27 cellular contexts compared by ENCODE assay signal in the genomic region with DNA sequence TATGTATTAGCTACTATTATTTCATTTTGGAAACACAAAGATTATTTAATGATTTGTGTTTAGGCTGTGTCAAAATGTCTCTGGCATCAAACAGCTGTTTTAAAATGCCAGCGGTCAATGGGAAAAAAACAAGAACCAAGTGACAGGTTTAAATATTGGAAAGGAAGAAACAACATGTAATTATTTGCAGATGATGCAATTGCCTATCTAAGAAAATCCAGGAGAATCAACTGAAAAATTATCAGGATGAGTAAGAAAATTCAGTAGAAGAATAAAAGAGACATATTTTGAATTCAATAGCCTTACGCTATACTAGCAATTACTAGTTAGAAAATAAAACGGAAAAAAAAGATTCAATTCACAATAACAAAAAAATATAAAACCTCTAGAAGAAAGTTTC. TPM values are rescaled to one million over a fixed set of nuclear protein-coding genes. Genes with fewer than 3 reads are reported as not detected.
DNase-seq lines count a peak whose midpoint lies in the region; ATAC-seq, FAIRE-seq and TF ChIP-seq lines count a peak whose summit lies in the region.
"Had no signal": no experiment of that assay in that cellular context is flagged by ENCODE, and none has a peak within 500 bp of the region (broad histone marks: within the 10 kb centered on the region; RNA-seq: fewer than 3 reads in every experiment).

No MANE protein-coding gene starts in this region.

- CTCF ChIA-PET in HepG2 (lab: Yijun Ruan, JAX; ENCODE audit: low intra/inter-chr PET ratio, low total read pairs) (no interaction called here), K562 (lab: Yijun Ruan, JAX; ENCODE audit: low intra/inter-chr PET ratio) (no interaction called here)

- no peaks in the 10 kb centered on the region for H3K36me3 Mint-ChIP-seq in stimulated activated memory B cell treated with anti-CD40 and anti-IgM and Interleukin-4, amounts not matched to agents 10 μg/mL and 1 μg/mL and 100 μg/mL, for 72 hours
- H3K36me3 Mint-ChIP-seq: CD4-positive, CD25-positive, alpha-beta regulatory T cell had no signal

- H3K9me3 ChIP-seq in HepG2 (ENCODE audit: low read length) (no peaks in the 10 kb centered on the region), right lobe of liver (no peaks in the 10 kb centered on the region), Loucy (ENCODE audit: insufficient read depth, low read depth, low read length) (no peaks in the 10 kb centered on the region), K562 (replicated peaks; ENCODE audit: control insufficient read depth, insufficient read depth, low read depth, low read length) (no peaks in the 10 kb centered on the region)
- H3K9me3 ChIP-seq: BE2C, BLaER1 had no signal

- H3K4me3 Mint-ChIP-seq in stimulated activated memory B cell treated with anti-CD40 and anti-IgM and Interleukin-4, amounts not matched to agents 10 μg/mL and 1 μg/mL and 100 μg/mL, for 72 hours = no peak overlapping the region
- H3K4me3 Mint-ChIP-seq: CD14-positive monocyte; CD4-positive, alpha-beta memory T cell; CD4-positive, CD25-positive, alpha-beta regulatory T cell; CD8-positive, alpha-beta memory T cell had no signal

- no peaks in the 10 kb centered on the region for H4K20me1 ChIP-seq in HepG2 (ENCODE audit: insufficient read depth, low read length)
- no peaks in the 10 kb centered on the region for H4K20me1 ChIP-seq in Loucy (ENCODE audit: insufficient read depth, low read length, poor library complexity, severe bottlenecking)
- no peaks in the 10 kb centered on the region for H4K20me1 ChIP-seq in K562 (replicated peaks; ENCODE audit: control insufficient read depth, insufficient read depth, low read length)
- H4K20me1 ChIP-seq: BLaER1 had no signal

- POLR2A ChIA-PET in HepG2 (lab: Yijun Ruan, JAX) = no interaction called here
- POLR2A ChIA-PET in K562 (lab: Yijun Ruan, JAX) = no interaction called here

- BruUV-seq in HepG2 (replicated peaks; lab: Mats Ljungman, UMichigan) (no TSS peak), K562 (replicated peaks; lab: Mats Ljungman, UMichigan) (no TSS peak)

- H2AFZ ChIP-seq in HepG2 (ENCODE audit: low read length) = no peak overlapping the region
- H2AFZ ChIP-seq in Loucy (ENCODE audit: low read length) = no peak overlapping the region
- H2AFZ ChIP-seq in K562 (ENCODE audit: low read depth, low read length) = no peak overlapping the region

- no peak for TF ChIP-seq CTCF in HepG2 (CRISPR knock-in tag; IDR thresholded peaks at IDR 0.05)
- TF ChIP-seq CTCF in right lobe of liver (IDR thresholded peaks at IDR 0.05) = no peak
- TF ChIP-seq CTCF in Loucy (conservative IDR thresholded peaks at IDR 0.05; ENCODE audit: low read length) = no peak
- TF ChIP-seq CTCF in K562 (IDR thresholded peaks at IDR 0.05 in 2 of 3, conservative IDR thresholded peaks at IDR 0.05 in 1 of 3; ENCODE audit: insufficient read depth in 2 of 3, low read depth in 1 of 3, low read length in 3 of 3) = no peak

- H3K9me1 ChIP-seq in K562 (ENCODE audit: control insufficient read depth, insufficient read depth, low read length) = no peaks in the 10 kb centered on the region

- no peak overlapping the region for H3K27ac Mint-ChIP-seq in stimulated activated memory B cell treated with anti-CD40 and anti-IgM and Interleukin-4, amounts not matched to agents 10 μg/mL and 1 μg/mL and 100 μg/mL, for 72 hours

- DNase-seq in HepG2 (ENCODE audit: low spot score) = no peak
- DNase-seq in right lobe of liver = no peak
- DNase-seq in K562 (ENCODE audit: extremely low read depth in 1 of 4, low spot score in 3 of 4) = no peak
- no peak for DNase-seq in stimulated activated naive CD8-positive, alpha-beta T cell treated with anti-CD3 and anti-CD28 coated beads, Interleukin-15, Interleukin-2, amounts not matched to agents 100 U/mL and 50 U/mL, for 24 hours
- DNase-seq: 8988T; ACHN; BE2C; C1 segment of cervical spinal cord; CD4-positive, alpha-beta memory T cell; CD4-positive, CD25-positive, alpha-beta regulatory T cell; CD8-positive, alpha-beta memory T cell; COR-L47; DMS 273 treated with DMSO at 0.1 percent for 48 hours; DMS153; DMS53; DMS79; DND-41; EL; GDM1 had no signal

- no peak for TF ChIP-seq EP300 in HepG2 (IDR thresholded peaks at IDR 0.05; ENCODE audit: low read depth in 2 of 2, low read length in 2 of 2)
- TF ChIP-seq EP300 in HepG2 (CRISPR knock-in tag; IDR thresholded peaks at IDR 0.05; ENCODE audit: borderline replicate concordance) = no peak
- TF ChIP-seq EP300 in K562 (IDR thresholded peaks at IDR 0.05; ENCODE audit: low read length) = no peak

- H3F3A ChIP-seq in Loucy (ENCODE audit: low read depth) = peaks cover 8% of the 10 kb centered on the region; the same call in 1 of the 2 replicates

- H3K4me3 ChIP-seq in HepG2 (replicated peaks in 1 of 3; ENCODE audit: insufficient read depth in 1 of 3, low read depth in 2 of 3, low read length in 3 of 3) (no peak overlapping the region), right lobe of liver (no peak overlapping the region), Loucy (ENCODE audit: low read length, poor library complexity, severe bottlenecking) (no peak overlapping the region), K562 (no peak overlapping the region)
- H3K4me3 ChIP-seq: BLaER1, GM12878 had no signal

- H3K4me1 ChIP-seq in HepG2 (ENCODE audit: insufficient read depth, low read length) = no peaks in the 10 kb centered on the region
- no peaks in the 10 kb centered on the region for H3K4me1 ChIP-seq in right lobe of liver
- peaks cover 23% of the 10 kb centered on the region for H3K4me1 ChIP-seq in Loucy (ENCODE audit: insufficient read depth, low read length, poor library complexity, severe bottlenecking)
- H3K4me1 ChIP-seq in K562 (replicated peaks in 1 of 2; ENCODE audit: control insufficient read depth in 2 of 2, insufficient read depth in 2 of 2, low read length in 2 of 2) = peaks cover 0 to 17% of the 10 kb centered on the region in 2 experiments; a peak in 4 of 5 replicates
- H3K4me1 ChIP-seq: BLaER1 had no signal

- H3K27me3 Mint-ChIP-seq in stimulated activated memory B cell treated with anti-CD40 and anti-IgM and Interleukin-4, amounts not matched to agents 10 μg/mL and 1 μg/mL and 100 μg/mL, for 72 hours = peaks cover 18% of the 10 kb centered on the region
- H3K27me3 Mint-ChIP-seq: CD4-positive, alpha-beta memory T cell; CD4-positive, CD25-positive, alpha-beta regulatory T cell had no signal

- 96% methylated on average over 3 of the region's 3 CpGs for WGBS in HepG2 (ENCODE audit: low lambda C conversion rate)
- 82% methylated on average over 3 of the region's 3 CpGs for WGBS in right lobe of liver (ENCODE audit: insufficient coverage, low coverage, low lambda C conversion rate, missing lambda C conversion rate)
- WGBS in K562 (ENCODE audit: insufficient coverage, low coverage, missing lambda C conversion rate) = 92% methylated on average over 3 of the region's 3 CpGs

- intact Hi-C loops in HepG2 (cut with micrococcal nuclease; ENCODE audit: unreplicated experiment) = no loop called here
- intact Hi-C loops in right lobe of liver (cut with DNase I) = no loop called here
- intact Hi-C loops in K562 (cut with micrococcal nuclease) = no loop called here

- H3K9me3 Mint-ChIP-seq in stimulated activated memory B cell treated with anti-CD40 and anti-IgM and Interleukin-4, amounts not matched to agents 10 μg/mL and 1 μg/mL and 100 μg/mL, for 72 hours = no peaks in the 10 kb centered on the region
- H3K9me3 Mint-ChIP-seq: CD4-positive, CD25-positive, alpha-beta regulatory T cell; CD8-positive, alpha-beta memory T cell had no signal

- in situ Hi-C loops in HepG2 (cut with HindIII; ENCODE audit: extremely low pct_ligation_motif_present, low pct_unique_long_range_greater_than_20kb) = no loop called here
- in situ Hi-C loops in K562 (cut with MboI) = no loop called here

- H3K27me3 ChIP-seq in HepG2 (ENCODE audit: control insufficient read depth in 1 of 2, insufficient read depth in 2 of 2, low read length in 2 of 2) (no peaks in the 10 kb centered on the region), right lobe of liver (no peaks in the 10 kb centered on the region), Loucy (ENCODE audit: insufficient read depth, low read length, poor library complexity, severe bottlenecking) (no peaks in the 10 kb centered on the region), K562 (ENCODE audit: control insufficient read depth in 2 of 2, insufficient read depth in 2 of 2, low read length in 2 of 2) (no peaks in the 10 kb centered on the region)
- H3K27me3 ChIP-seq: BE2C, BLaER1 had no signal

- H3K9ac ChIP-seq in HepG2 (ENCODE audit: insufficient read depth, low read depth, low read length) (no peak overlapping the region), Loucy (ENCODE audit: low read depth, low read length, poor library complexity, severe bottlenecking) (no peak overlapping the region), K562 (ENCODE audit: insufficient read depth in 1 of 2, low read depth in 2 of 2, low read length in 2 of 2) (no peak overlapping the region)
- H3K9ac ChIP-seq: BLaER1 had no signal

- H3K9me2 ChIP-seq in Loucy (replicated peaks; ENCODE audit: low read depth, low read length) = no peaks in the 10 kb centered on the region

- no peak for FAIRE-seq in HepG2 (lab: Jason Lieb, UNC)
- no peak for FAIRE-seq in K562 (lab: Jason Lieb, UNC)
- FAIRE-seq: A204.1, GM12878, GM12892, GM18507 had no signal

- H3K27ac ChIP-seq in HepG2 (ENCODE audit: extremely low read length, insufficient read depth, low read length) (no peak overlapping the region), right lobe of liver (no peak overlapping the region), K562 (ENCODE audit: extremely low read depth, low read depth, low read length) (no peak overlapping the region)
- H3K27ac ChIP-seq: BLaER1 had no signal

- H3K4me1 Mint-ChIP-seq in stimulated activated memory B cell treated with anti-CD40 and anti-IgM and Interleukin-4, amounts not matched to agents 10 μg/mL and 1 μg/mL and 100 μg/mL, for 72 hours = no peaks in the 10 kb centered on the region

- ATAC-seq in HepG2 = no peak
- no peak for ATAC-seq in right lobe of liver
- no peak for ATAC-seq in K562
- no peak for ATAC-seq in stimulated activated naive CD8-positive, alpha-beta T cell treated with anti-CD3 and anti-CD28 coated beads, Interleukin-15, Interleukin-2, amounts not matched to agents 100 U/mL and 50 U/mL, for 24 hours
- ATAC-seq in stimulated activated memory B cell treated with anti-CD40 and anti-IgM and Interleukin-4, amounts not matched to agents 10 μg/mL and 1 μg/mL and 100 μg/mL, for 72 hours = no peak
- ATAC-seq: GM12878 had no signal

- H3K4me2 ChIP-seq in HepG2 (ENCODE audit: low read depth, low read length) (no peak overlapping the region), Loucy (ENCODE audit: low read depth, low read length, poor library complexity, severe bottlenecking) (peak overlapping the region; percentile 62), K562 (ENCODE audit: insufficient read depth, low read length) (no peak overlapping the region)
- H3K4me2 ChIP-seq: BLaER1 had no signal

- TF ChIP-seq POLR2A in HepG2 (IDR thresholded peaks at IDR 0.05; ENCODE audit: insufficient read depth in 1 of 2, low read depth in 2 of 2, low read length in 2 of 2) (no peak), right lobe of liver (IDR thresholded peaks at IDR 0.05) (no peak), K562 (conservative IDR thresholded peaks at IDR 0.05) (no peak)

- H3K36me3 ChIP-seq in HepG2 (replicated peaks in 1 of 2; ENCODE audit: control insufficient read depth in 1 of 2, insufficient read depth in 2 of 2, low read length in 2 of 2) (peaks cover 0 to 2% of the 10 kb centered on the region in 2 experiments; a peak in 1 of 5 replicates), right lobe of liver (no peaks in the 10 kb centered on the region), Loucy (ENCODE audit: insufficient read depth, low read length) (no peaks in the 10 kb centered on the region), K562 (ENCODE audit: control insufficient read depth, insufficient read depth, low read length) (no peaks in the 10 kb centered on the region; the same call in 2 of the 3 replicates)
- H3K36me3 ChIP-seq: BE2C, BLaER1 had no signal

- no peak for TF ChIP-seq RAD21 in HepG2 (CRISPR knock-in tag; IDR thresholded peaks at IDR 0.05)
- TF ChIP-seq RAD21 in K562 (CRISPR knock-in tag; conservative IDR thresholded peaks at IDR 0.05 in 1 of 2, IDR thresholded peaks at IDR 0.05 in 1 of 2) = no peak

- no peaks in the 10 kb centered on the region for H3K79me2 ChIP-seq in HepG2 (ENCODE audit: insufficient read depth, low read length)
- no peaks in the 10 kb centered on the region for H3K79me2 ChIP-seq in Loucy (ENCODE audit: insufficient read depth, low read length)
- H3K79me2 ChIP-seq in K562 (ENCODE audit: control insufficient read depth, insufficient read depth, low read length) = no peaks in the 10 kb centered on the region

RNA-seq across cellular contexts. Expression of gene HNRNPLL, which starts 51.6 kb away (rescaled TPM):
- total RNA-seq in HepG2 (2016; rRNA removed; fragmentation: Illumina TruSeq; extraction: Trizol) (91.9 and 103 TPM in 2 replicates), right lobe of liver (10 to 100 TPM in 5 of 6 experiments, 1 to 10 TPM in 1; 9.2 to 15.9 (median 13.9) TPM), K562 (2014; rRNA removed) (67.5 and 73.0 TPM in 2 replicates), K562 (2014; rRNA removed; fragmentation: Illumina TruSeq; extraction: Trizol) (86.9 and 102 TPM in 2 replicates), K562 (2015; rRNA removed; fragmentation: Illumina TruSeq; extraction: Trizol) (57.1 and 57.8 TPM in 2 replicates), K562 (2021) (85.4 and 94.0 TPM in 2 replicates)
- 52.7 and 54.6 TPM in 2 replicates for total RNA-seq in HepG2 (2016; cell fraction: cytosol; rRNA removed; fragmentation: Illumina TruSeq; extraction: Trizol; ENCODE audit: low read depth)
- total RNA-seq in HepG2 (2016; cell fraction: insoluble cytoplasmic fraction; rRNA removed; fragmentation: Illumina TruSeq; extraction: Trizol) = 92.9 and 108 TPM in 2 replicates
- total RNA-seq in HepG2 (2016; cell fraction: membrane; rRNA removed; fragmentation: Illumina TruSeq; extraction: Trizol) = 54.8 and 56.7 TPM in 2 replicates
- total RNA-seq in HepG2 (2016; cell fraction: nucleus; rRNA removed; fragmentation: Illumina TruSeq; extraction: Trizol) = 147 and 151 TPM in 2 replicates
- polyA plus RNA-seq in HepG2 (2011; rRNA removed) (34.3 and 49.4 TPM in 2 replicates), K562 (2011; rRNA removed) (99.7 and 135 TPM in 2 replicates), K562 (2014; fragmentation: Illumina TruSeq; extraction: Trizol) (46.8 and 49.3 TPM in 2 replicates), K562 (2014; fragmentation: Nextera tagmentation; extraction: Ambion mirVana) (10 to 100 TPM; 19.8 to 24.7 TPM), K562 (2014; rRNA removed) (45.2 and 55.8 TPM in 2 replicates)
- polyA plus RNA-seq in HepG2 (2011; cell fraction: cytosol; rRNA removed) = 17.6 and 20.9 TPM in 2 replicates
- polyA plus RNA-seq in HepG2 (2011; cell fraction: nucleus; rRNA removed) = 29.2 and 34.2 TPM in 2 replicates
- polyA plus RNA-seq in HepG2 (2012) = 32.8 and 45.3 TPM in 2 replicates
- 13.0 and 17.4 TPM in 2 replicates for polyA plus RNA-seq in HepG2 (2016; cell fraction: cytosol; fragmentation: Illumina TruSeq; extraction: Trizol; ENCODE audit: low read depth)
- polyA plus RNA-seq in HepG2 (2016; cell fraction: insoluble cytoplasmic fraction; fragmentation: Illumina TruSeq; extraction: Trizol; ENCODE audit: low read depth) = 75.8 and 78.0 TPM in 2 replicates
- 27.6 and 27.9 TPM in 2 replicates for polyA plus RNA-seq in HepG2 (2016; cell fraction: membrane; fragmentation: Illumina TruSeq; extraction: Trizol; ENCODE audit: low read depth)
- polyA plus RNA-seq in HepG2 (2016; cell fraction: nucleus; fragmentation: Illumina TruSeq; extraction: Trizol; ENCODE audit: insufficient read depth, low read depth) = 66.8 and 68.2 TPM in 2 replicates
- 14.7 and 21.6 TPM in 2 replicates for polyA minus RNA-seq in HepG2 (2011; rRNA and poly(A)+ RNA removed; ENCODE audit: low replicate concordance)
- polyA minus RNA-seq in HepG2 (2011; cell fraction: cytosol; rRNA and poly(A)+ RNA removed) = 25.8 and 30.8 TPM in 2 replicates
- polyA minus RNA-seq in HepG2 (2011; cell fraction: nucleus; rRNA and poly(A)+ RNA removed) = 227 and 258 TPM in 2 replicates
- 95.1 and 247 TPM in 2 replicates for total RNA-seq in K562 (2011; cell fraction: chromatin; rRNA removed; ENCODE audit: low replicate concordance)
- 40.4 and 52.4 TPM in 2 replicates for total RNA-seq in K562 (2011; cell fraction: nucleolus; rRNA removed)
- total RNA-seq in K562 (2011; cell fraction: nucleoplasm; rRNA removed) = 85.7 and 116 TPM in 2 replicates
- 21.9 and 34.3 TPM in 2 replicates for polyA plus RNA-seq in K562 (2011; cell fraction: cytosol; rRNA removed)
- 60.8 and 87.5 TPM in 2 replicates for polyA plus RNA-seq in K562 (2011; cell fraction: nucleus; rRNA removed)
- polyA plus RNA-seq in K562 (2012) = 41.1 and 47.5 TPM in 2 replicates
- 160 and 182 TPM in 2 replicates for polyA minus RNA-seq in K562 (2011; rRNA and poly(A)+ RNA removed)
- 50.5 and 52.8 TPM in 2 replicates for polyA minus RNA-seq in K562 (2011; cell fraction: cytosol; rRNA and poly(A)+ RNA removed)
- 79.6 and 164 TPM in 2 replicates for polyA minus RNA-seq in K562 (2011; cell fraction: nucleus; rRNA and poly(A)+ RNA removed)

Comparison
In these comparisons a context has a peak if more than half of its experiments do, and no peak if none do; other contexts are left out.
1. Of the 241 proteins assayed by ChIP-seq in both HepG2 and K562: peak only in HepG2: none; only in K562: CEBPG; in both: none; in neither: 238; mixed calls (peak in some experiments, not most) for 2.